Comparison of ENCODE assay signal across 10 cellular contexts in the genomic region with DNA sequence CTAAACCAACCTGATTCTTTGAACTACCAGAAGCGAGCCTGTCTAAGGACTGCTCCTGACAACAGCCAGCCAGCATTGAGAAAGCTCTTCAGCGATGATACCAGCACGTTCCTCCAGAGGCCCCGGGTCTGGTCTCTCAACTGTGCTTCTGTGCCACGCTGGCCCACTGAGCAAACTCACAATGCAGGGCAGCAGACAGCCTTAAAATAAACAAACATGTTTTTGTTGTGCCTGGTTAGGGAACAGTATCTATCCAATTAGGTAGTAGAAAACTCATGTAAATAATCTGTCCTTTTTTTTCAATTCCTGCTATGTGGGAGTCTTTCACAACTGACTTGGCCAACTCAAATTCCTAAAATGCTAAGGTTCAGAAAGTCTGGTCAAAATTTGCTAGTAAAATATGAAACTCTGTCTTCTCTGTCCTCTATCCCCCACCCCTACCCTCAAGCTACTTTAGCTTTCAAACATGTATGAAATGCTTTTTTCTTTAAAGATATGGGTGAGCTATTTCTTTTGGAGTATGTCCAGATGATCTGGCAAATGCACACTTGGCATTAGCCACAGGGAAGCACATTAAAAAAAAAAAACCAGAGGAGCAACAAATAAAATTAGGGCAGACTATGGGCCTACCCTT. TPM values are rescaled to one million over a fixed set of nuclear protein-coding genes. Genes with fewer than 3 reads are reported as not detected.
DNase-seq lines count a peak whose midpoint lies in the region; ATAC-seq and TF ChIP-seq lines count a peak whose summit lies in the region.
"Had no signal": no experiment of that assay in that cellular context is flagged by ENCODE, and none has a peak within 500 bp of the region (broad histone marks: within the 10 kb centered on the region; RNA-seq: fewer than 3 reads in every experiment).

No MANE protein-coding gene starts in this region.

- H3K27ac ChIP-seq in mammary epithelial cell (ENCODE audit: insufficient read depth, low read depth, low read length) (no peak overlapping the region), left lung (peak overlapping the region in 1 of 2 donors; percentile 65), tibial artery (peak overlapping the region; percentile 47 to 56)

- no peak overlapping the region for H3K4me2 ChIP-seq in mammary epithelial cell (ENCODE audit: insufficient read depth, low read depth, low read length)

- H3K9ac ChIP-seq in mammary epithelial cell (ENCODE audit: insufficient read depth, low read length): no peak overlapping the region

- H3K27me3 ChIP-seq in mammary epithelial cell (ENCODE audit: insufficient read depth, low read length): peaks cover 3% of the 10 kb centered on the region
- H3K27me3 ChIP-seq in left lung: no peaks in the 10 kb centered on the region
- H3K27me3 ChIP-seq in tibial artery: no peaks in the 10 kb centered on the region

- peak overlapping the region; percentile 20 for H2AFZ ChIP-seq in mammary epithelial cell (ENCODE audit: low read depth, low read length)

- TSS peak; percentile 67 for BruUV-seq in mammary epithelial cell (replicated peaks; lab: Mats Ljungman, UMichigan)

- dilution Hi-C loops in mammary epithelial cell (cut with HindIII; ENCODE audit: low sequenced_read_pairs): no loop called here

- H3K4me1 ChIP-seq in mammary epithelial cell (ENCODE audit: insufficient read depth, low read length) (peaks cover under 1% of the 10 kb centered on the region), left lung (peaks cover under 1 to 6% of the 10 kb centered on the region in 2 donors), tibial artery (peaks cover 0 to 40% (median 19%) of the 10 kb centered on the region in 4 donors)

- in situ Hi-C loops in mammary epithelial cell (cut with MboI; ENCODE audit: low sequenced_read_pairs in 2 of 2): no loop called here

- CTCF ChIA-PET in mammary epithelial cell (lab: Charles Lee; ENCODE audit: low non-redundant PET): no interaction called here

- 69% methylated on average over 4 of the region's 5 CpGs for WGBS in mammary epithelial cell (ENCODE audit: low coverage, missing lambda C conversion rate)

- H3K9me3 ChIP-seq in mammary epithelial cell (replicated peaks; ENCODE audit: insufficient read depth, low read length) (no peaks in the 10 kb centered on the region), left lung (no peaks in the 10 kb centered on the region), tibial artery (no peaks in the 10 kb centered on the region)

- no peaks in the 10 kb centered on the region for H3K79me2 ChIP-seq in mammary epithelial cell (ENCODE audit: insufficient read depth, low read length)

- no peak for TF ChIP-seq CTCF in mammary epithelial cell (conservative IDR thresholded peaks at IDR 0.05 in 1 of 2, IDR thresholded peaks at IDR 0.05 in 1 of 2; ENCODE audit: extremely low read depth in 1 of 2, insufficient read depth in 1 of 2, low read depth in 1 of 2, low read length in 2 of 2)
- TF ChIP-seq CTCF in left lung (IDR thresholded peaks at IDR 0.05): no peak
- TF ChIP-seq CTCF in tibial artery (IDR thresholded peaks at IDR 0.05): no peak

- ATAC-seq in left lung (peak; percentile 22), left colon (no peak)
- ATAC-seq: activated CD8-positive, alpha-beta memory T cell treated with anti-CD3 and anti-CD28 coated beads, Interleukin-2, amount 10 ng/mL, durations not matched to agents 7 days and 5 days had no signal

- DNase-seq in M059J (ENCODE audit: low read depth): peak; percentile 46
- DNase-seq in mammary epithelial cell: no peak
- DNase-seq in left lung: no peak
- DNase-seq in tibial artery: no peak
- DNase-seq in COLO829 (ENCODE audit: low spot score): no peak
- DNase-seq in NAMALWA (ENCODE audit: low spot score): no peak
- DNase-seq in left colon: no peak
- DNase-seq: activated CD8-positive, alpha-beta memory T cell treated with anti-CD3 and anti-CD28 coated beads, Interleukin-2, amount 10 ng/mL, durations not matched to agents 7 days and 5 days; NCI-H524; SW 1271 had no signal

- H3K4me3 ChIP-seq in mammary epithelial cell (replicated peaks in 1 of 3; ENCODE audit: insufficient read depth in 1 of 3, low read depth in 2 of 3, low read length in 3 of 3) (no peak overlapping the region), left lung (no peak overlapping the region), tibial artery (no peak overlapping the region)

- H3K36me3 ChIP-seq in mammary epithelial cell (ENCODE audit: insufficient read depth, low read length): no peaks in the 10 kb centered on the region
- H3K36me3 ChIP-seq in left lung: no peaks in the 10 kb centered on the region
- H3K36me3 ChIP-seq in tibial artery: no peaks in the 10 kb centered on the region

- no peaks in the 10 kb centered on the region for H4K20me1 ChIP-seq in mammary epithelial cell (ENCODE audit: insufficient read depth, low read length)

- intact Hi-C loops in mammary epithelial cell (cut with micrococcal nuclease): no loop called here
- intact Hi-C loops in left lung (cut with DNase I): no loop called here
- intact Hi-C loops in tibial artery (cut with DNase I; ENCODE audit: low total_unique reads): no loop called here
- intact Hi-C loops in left colon (cut with DNase I, micrococcal nuclease): no loop called here

RNA-seq across cellular contexts. Expression of gene EML4, which starts 21.4 kb away (rescaled TPM):
- total RNA-seq in M059J (2014; rRNA removed; shearing (Covaris generic)): 27.5 and 36.7 TPM in 2 replicates
- total RNA-seq in mammary epithelial cell (10 to 100 TPM; 32.0 to 32.2 TPM), left lung (10 to 100 TPM; 77.5 to 79.3 TPM), left colon (10 to 100 TPM; 68.2 to 76.5 TPM)
- polyA plus RNA-seq in mammary epithelial cell: 19.9 TPM
- polyA minus RNA-seq in mammary epithelial cell: 35.2 TPM
